18 cellular contexts compared by ENCODE assay signal in the genomic region with DNA sequence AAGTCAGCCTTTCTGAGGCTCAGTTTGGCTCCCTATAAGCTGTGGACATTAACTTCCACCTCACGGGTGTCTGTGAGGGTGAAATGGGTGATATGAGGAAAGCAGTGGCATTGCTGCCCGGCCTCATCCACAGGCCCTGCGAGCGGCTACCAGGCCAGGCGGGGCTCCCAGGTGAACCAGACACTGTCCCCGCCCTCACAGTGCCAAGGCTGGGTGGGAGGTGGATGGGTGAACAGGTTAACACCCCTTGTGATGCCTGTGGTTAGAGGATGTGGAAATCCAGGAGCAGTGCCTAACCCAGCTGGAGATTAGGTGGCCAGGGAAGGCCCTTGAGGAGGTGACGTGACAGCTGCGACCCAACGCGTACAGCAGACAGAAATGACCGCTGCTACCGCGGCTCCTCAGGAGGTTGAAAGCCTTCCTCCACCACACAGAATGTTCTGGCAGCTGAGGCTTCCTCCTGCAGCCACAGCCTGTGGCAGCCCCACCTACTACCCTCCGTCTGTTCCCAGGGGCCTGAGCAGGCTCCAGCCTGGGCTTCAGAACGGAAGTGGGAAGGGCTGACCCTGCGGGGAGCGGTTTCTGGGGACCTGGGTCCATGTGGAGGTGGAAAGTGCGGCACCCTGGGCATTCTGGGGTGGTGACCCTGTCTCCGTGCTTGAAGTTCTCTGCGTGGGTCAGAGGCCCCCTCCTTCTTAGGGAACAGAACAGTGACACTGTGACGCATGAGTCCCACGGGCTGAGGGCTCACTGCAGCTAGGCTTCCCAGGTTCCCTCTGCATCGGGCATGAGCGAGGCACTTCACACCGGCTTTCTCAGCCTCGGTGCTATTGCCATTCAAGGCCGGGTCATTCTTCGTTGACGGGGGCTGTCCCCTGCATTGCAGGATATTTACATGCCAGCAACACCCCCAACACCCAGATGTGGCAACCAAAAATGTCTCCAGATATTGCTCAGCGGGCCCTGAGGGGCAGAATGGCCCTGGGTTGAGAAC.
"Had no signal": no experiment of that assay in that cellular context is flagged by ENCODE, and none has a peak within 500 bp of the region (broad histone marks: within the 10 kb centered on the region; RNA-seq: fewer than 3 reads in every experiment).

No MANE protein-coding gene starts in this region.

- H3K27me3 ChIP-seq: gastrocnemius medialis, suprapubic skin, vagina had no signal

- H3K4me1 ChIP-seq: gastrocnemius medialis, suprapubic skin, vagina had no signal

- DNase-seq: activated CD4-positive, alpha-beta memory T cell treated with anti-CD3 and anti-CD28 coated beads, Interleukin-2, amount 10 ng/mL, durations not matched to agents 7 days and 5 days; activated CD4-positive, alpha-beta T cell treated with anti-CD3 and anti-CD28 coated beads for 48 hours; activated CD4-positive, CD25-positive, alpha-beta regulatory T cell; activated CD8-positive, alpha-beta memory T cell treated with anti-CD3 and anti-CD28 coated beads, Interleukin-2, amount 10 ng/mL, durations not matched to agents 7 days and 5 days; amniotic stem cell; effector CD4-positive, alpha-beta T cell; gastrocnemius medialis; head of caudate nucleus; left colon; nucleus accumbens; small intestine; stimulated activated CD4-positive, alpha-beta T cell treated with anti-CD3 and anti-CD28 coated beads, Interleukin-15, amount 100 ng/mL, for 24 hours; stimulated activated CD4-positive, alpha-beta T cell treated with anti-CD3 and anti-CD28 coated beads, Interleukin-2, amount 100 ng/mL, for 48 hours; stimulated activated naive CD8-positive, alpha-beta T cell treated with anti-CD3 and anti-CD28 coated beads, Interleukin-15, amount 100 ng/mL, for 72 hours; trophoblast cell had no signal

- H3K27ac ChIP-seq: suprapubic skin, vagina had no signal

- ATAC-seq: activated CD8-positive, alpha-beta memory T cell treated with anti-CD3 and anti-CD28 coated beads, Interleukin-2, amount 10 ng/mL, durations not matched to agents 7 days and 5 days; gastrocnemius medialis; left colon; stimulated activated naive CD8-positive, alpha-beta T cell treated with anti-CD3 and anti-CD28 coated beads, Interleukin-15, amount 100 ng/mL, for 72 hours had no signal

- H3K9me3 ChIP-seq: gastrocnemius medialis, suprapubic skin, vagina had no signal

- H3K4me3 ChIP-seq: gastrocnemius medialis, lung, suprapubic skin, vagina had no signal
